ENCODE assay signal across 25 cellular contexts in the genomic region with DNA sequence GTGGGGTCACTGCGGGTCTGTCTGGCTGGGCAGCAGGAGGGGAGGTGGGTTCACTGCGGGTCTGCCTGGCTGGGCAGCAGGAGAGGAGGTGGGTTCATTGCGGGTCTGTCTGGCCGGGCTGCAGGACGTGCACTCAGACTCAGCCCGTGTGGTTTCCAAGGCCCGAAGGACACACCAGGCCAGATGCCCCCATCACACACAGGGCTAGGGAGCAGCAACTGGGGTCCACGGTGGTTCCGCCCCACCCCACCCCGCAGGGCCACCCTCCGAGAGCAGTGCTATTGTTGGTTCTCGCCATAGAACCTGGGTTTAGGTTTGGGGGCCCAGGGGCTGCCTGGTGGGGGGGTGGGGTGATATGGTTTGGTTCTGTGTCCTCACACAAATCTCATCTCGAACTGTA. TPM values are rescaled to one million over a fixed set of nuclear protein-coding genes. Genes with fewer than 3 reads are reported as not detected.
A peak's percentile ranks its signal among the peaks of the same experiment; 100 is the strongest.
DNase-seq lines count a peak whose midpoint lies in the region; ATAC-seq and TF ChIP-seq lines count a peak whose summit lies in the region.
"Had no signal": no experiment of that assay in that cellular context is flagged by ENCODE, and none has a peak within 500 bp of the region (broad histone marks: within the 10 kb centered on the region; RNA-seq: fewer than 3 reads in every experiment).

No MANE protein-coding gene starts in this region.

- H3K36me3 Mint-ChIP-seq in chondrocyte (ENCODE audit: low read depth), result no peaks in the 10 kb centered on the region
- H3K36me3 Mint-ChIP-seq: CD14-positive monocyte; CD4-positive, alpha-beta memory T cell; CD4-positive, CD25-positive, alpha-beta regulatory T cell; CD8-positive, alpha-beta memory T cell had no signal

- H3K27ac ChIP-seq in WERI-Rb-1 (peak overlapping the region; percentile 47), brain microvascular endothelial cell (no peak overlapping the region)
- H3K27ac ChIP-seq: BLaER1 had no signal

- H3K4me1 Mint-ChIP-seq in chondrocyte (ENCODE audit: low read depth), result peaks cover 8% of the 10 kb centered on the region
- H3K4me1 Mint-ChIP-seq: CD14-positive monocyte; CD4-positive, alpha-beta memory T cell; CD4-positive, CD25-positive, alpha-beta regulatory T cell; CD8-positive, alpha-beta memory T cell had no signal

- H3K27me3 ChIP-seq in WERI-Rb-1 (ENCODE audit: insufficient read depth, low read depth, severe bottlenecking) (no peaks in the 10 kb centered on the region), brain microvascular endothelial cell (replicated peaks) (no peaks in the 10 kb centered on the region)
- H3K27me3 ChIP-seq: BE2C, BLaER1 had no signal

- H3K36me3 ChIP-seq in WERI-Rb-1, result no peaks in the 10 kb centered on the region
- no peaks in the 10 kb centered on the region for H3K36me3 ChIP-seq in brain microvascular endothelial cell (replicated peaks)
- H3K36me3 ChIP-seq: BE2C, BLaER1 had no signal

- no peak for DNase-seq in WERI-Rb-1
- peak; percentile 75 for DNase-seq in chondrocyte (ENCODE audit: low spot score)
- DNase-seq in omental fat pad (ENCODE audit: low spot score), result no peak
- DNase-seq in brain microvascular endothelial cell, result no peak
- DNase-seq in NCI-H2081 treated with DMSO at 0.1 percent for 48 hours (lab: John Stamatoyannopoulos, UW), result no peak
- DNase-seq: 8988T; ACHN; BE2C; C1 segment of cervical spinal cord; CD4-positive, alpha-beta memory T cell; CD4-positive, CD25-positive, alpha-beta regulatory T cell; CD8-positive, alpha-beta memory T cell; COR-L47; DMS 273 treated with DMSO at 0.1 percent for 48 hours; DMS153; DMS53; DMS79; DND-41; EL; GDM1 had no signal

- no peak overlapping the region for H3K27ac Mint-ChIP-seq in chondrocyte (ENCODE audit: unreplicated experiment)
- H3K27ac Mint-ChIP-seq: CD14-positive monocyte; CD4-positive, alpha-beta memory T cell; CD4-positive, CD25-positive, alpha-beta regulatory T cell; CD8-positive, alpha-beta memory T cell had no signal

- H3K9me3 Mint-ChIP-seq in chondrocyte (ENCODE audit: low read depth), result no peaks in the 10 kb centered on the region
- H3K9me3 Mint-ChIP-seq: CD14-positive monocyte; CD8-positive, alpha-beta memory T cell had no signal

- H3K27me3 Mint-ChIP-seq in chondrocyte (ENCODE audit: low read depth), result peaks cover 5% of the 10 kb centered on the region
- H3K27me3 Mint-ChIP-seq: CD4-positive, alpha-beta memory T cell; CD4-positive, CD25-positive, alpha-beta regulatory T cell had no signal

- no peak for TF ChIP-seq CTCF in WERI-Rb-1 (IDR thresholded peaks at IDR 0.05; ENCODE audit: low read depth, low read length)
- TF ChIP-seq CTCF in chondrocyte (IDR thresholded peaks at IDR 0.05), result no peak
- TF ChIP-seq CTCF in omental fat pad (IDR thresholded peaks at IDR 0.05), result no peak
- TF ChIP-seq CTCF in brain microvascular endothelial cell (IDR thresholded peaks at IDR 0.05; ENCODE audit: low read depth, low read length, missing control alignments), result no peak

- no peak overlapping the region for H3K4me3 Mint-ChIP-seq in chondrocyte (ENCODE audit: unreplicated experiment)
- H3K4me3 Mint-ChIP-seq: CD14-positive monocyte; CD4-positive, alpha-beta memory T cell; CD4-positive, CD25-positive, alpha-beta regulatory T cell; CD8-positive, alpha-beta memory T cell had no signal

- in situ Hi-C loops in brain microvascular endothelial cell (cut with HindIII; ENCODE audit: low pct_ligation_motif_present, low sequenced_read_pairs), result no loop called here

- H3K9me3 ChIP-seq in WERI-Rb-1 (ENCODE audit: severe bottlenecking), result no peaks in the 10 kb centered on the region
- H3K9me3 ChIP-seq: BE2C, BLaER1 had no signal

- ATAC-seq in omental fat pad (ENCODE audit: low FRiP score), result peak; percentile 39
- ATAC-seq: GM12878 had no signal

- H3K4me3 ChIP-seq in WERI-Rb-1 (ENCODE audit: low read depth, low read length) (no peak overlapping the region), brain microvascular endothelial cell (ENCODE audit: low read depth, low read length) (no peak overlapping the region)
- H3K4me3 ChIP-seq: BLaER1, GM12878 had no signal

RNA-seq across cellular contexts. Expression of a gene that starts 5.8 kb away (rescaled TPM):
- 20.5 to 26.6 TPM (median 22.1 TPM) in 3 replicates for total RNA-seq in chondrocyte
- 10 to 100 TPM; 17.6 to 26.8 (median 22.1) TPM for total RNA-seq in omental fat pad

RNA-seq across cellular contexts. Expression of a gene that starts 13.9 kb away (rescaled TPM):
- 0.41 TPM in 1 of 3 replicates, not detected in the others for total RNA-seq in chondrocyte
- 100 to 1,000 TPM in 2 of 4 donors, 10 to 100 TPM in 1, 1 to 10 TPM in 1; 1.1 to 355 (median 129) TPM for total RNA-seq in omental fat pad
- total RNA-seq: A673; CD4-positive, alpha-beta memory T cell; CD4-positive, CD25-positive, alpha-beta regulatory T cell; CD8-positive, alpha-beta memory T cell; Daoy; GM12878 had no signal

RNA-seq across cellular contexts. Expression of a gene that starts 19.7 kb away (rescaled TPM):
- total RNA-seq in chondrocyte, result 7.9 to 20.6 TPM (median 15.0 TPM) in 3 replicates
- 1 to 10 TPM in 3 of 4 donors, under 1 TPM in 1; 0.79 to 7.3 (median 4.6) TPM for total RNA-seq in omental fat pad

RNA-seq across cellular contexts. Expression of a gene that starts 20.4 kb away (rescaled TPM):
- total RNA-seq in chondrocyte (1.8 to 3.9 TPM (median 2.5 TPM) in 3 replicates), omental fat pad (1 to 10 TPM in 2 of 4 donors, under 1 TPM in 2; 0.72 to 2.4 (median 1.5) TPM)

RNA-seq across cellular contexts. Expression of a gene that starts 25.7 kb away (rescaled TPM):
- total RNA-seq in chondrocyte, result 31.6 to 42.4 TPM (median 38.2 TPM) in 3 replicates
- 10 to 100 TPM; 21.9 to 45.4 (median 36.2) TPM for total RNA-seq in omental fat pad
